Comparison of ENCODE assay signal across 10 cellular contexts in the genomic region with DNA sequence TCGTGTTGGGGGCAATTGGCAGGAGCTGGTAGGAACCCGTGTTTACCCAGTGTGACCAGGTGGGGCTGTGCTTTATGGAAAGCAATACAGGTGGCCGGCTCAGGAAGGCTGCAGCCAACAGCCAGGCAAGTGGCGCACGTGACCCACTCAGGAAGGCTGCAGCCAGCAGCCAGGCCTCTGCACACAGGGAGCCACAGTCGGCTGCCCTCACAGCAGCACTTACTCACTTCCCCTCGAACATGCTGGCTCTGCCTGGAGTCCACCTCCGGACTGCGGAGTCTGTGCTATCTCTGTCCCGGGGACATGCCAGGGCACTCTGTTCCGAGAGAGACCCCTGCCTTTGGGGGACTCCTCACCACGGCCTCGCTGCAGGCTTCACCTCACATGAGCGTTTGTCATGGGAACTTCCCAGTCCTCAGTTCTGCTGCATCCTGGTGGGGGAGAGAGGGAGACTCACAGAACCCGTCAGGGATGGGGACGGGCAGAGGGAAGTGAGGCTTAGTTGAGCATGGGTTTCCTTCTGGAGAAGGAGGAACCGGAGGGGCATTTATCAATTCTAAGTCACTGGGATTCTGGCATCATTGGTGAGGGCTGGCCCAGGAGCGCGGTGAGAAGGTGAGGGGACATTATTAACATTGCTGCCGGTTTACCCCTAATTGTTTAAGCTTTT.
A peak's percentile ranks its signal among the peaks of the same experiment; 100 is the strongest.
DNase-seq lines count a peak whose midpoint lies in the region; TF ChIP-seq lines count a peak whose summit lies in the region.
"Had no signal": no experiment of that assay in that cellular context is flagged by ENCODE, and none has a peak within 500 bp of the region (broad histone marks: within the 10 kb centered on the region; RNA-seq: fewer than 3 reads in every experiment).

No MANE protein-coding gene starts in this region.

- no peak overlapping the region for H3K4me3 ChIP-seq in thyroid gland (replicated peaks in 1 of 3)

- intact Hi-C loops in thyroid gland (cut with DNase I), result no loop called here

- peaks cover 0 to 9% of the 10 kb centered on the region in 2 donors for H3K4me1 ChIP-seq in thyroid gland

- 30 to 46% methylated on average over 12 to 20 of the region's 20 CpGs for WGBS in thyroid gland, 2 donors

- H3K36me3 ChIP-seq in thyroid gland, result no peaks in the 10 kb centered on the region

- DNase-seq in NCI-H1105 (lab: John Stamatoyannopoulos, UW), result peak; percentile 40
- peak; percentile 70 for DNase-seq in NCI-H748 treated with DMSO at 0.1 percent for 48 hours (lab: John Stamatoyannopoulos, UW)
- peak; percentile 56 for DNase-seq in iPS-NIHi11 (ENCODE audit: low spot score)
- peak; percentile 93 to 94 for DNase-seq in thyroid gland
- no peak for DNase-seq in GDM1 (lab: John Stamatoyannopoulos, UW)
- no peak for DNase-seq in hepatic stellate cell (ENCODE audit: low spot score)
- no peak for DNase-seq in NCI-H524 treated with DMSO at 0.1 percent for 48 hours (lab: John Stamatoyannopoulos, UW)
- DNase-seq: activated CD4-positive, CD25-positive, alpha-beta regulatory T cell; CD8-positive, alpha-beta T cell; natural killer cell had no signal

- peak in 1 of 6 experiments; percentile 7 for TF ChIP-seq CTCF in thyroid gland (IDR thresholded peaks at IDR 0.05)

- H3K27ac ChIP-seq in thyroid gland, result peak overlapping the region in 1 of 3 donors; percentile 57

- TF ChIP-seq POLR2A in thyroid gland (IDR thresholded peaks at IDR 0.05), result no peak

- no peaks in the 10 kb centered on the region for H3K27me3 ChIP-seq in thyroid gland

- H3K9me3 ChIP-seq in thyroid gland, result no peaks in the 10 kb centered on the region

Comparison
In these comparisons a context has a peak if more than half of its experiments do, and no peak if none do; other contexts are left out.
1. DNase-seq: peak in NCI-H1105 (single experiment), NCI-H748 treated with DMSO at 0.1 percent for 48 hours (single experiment), iPS-NIHi11 (single experiment) and thyroid gland (2 of 2); none in GDM1 (single experiment), hepatic stellate cell (single experiment) and NCI-H524 treated with DMSO at 0.1 percent for 48 hours (single experiment).